In the genomic region with DNA sequence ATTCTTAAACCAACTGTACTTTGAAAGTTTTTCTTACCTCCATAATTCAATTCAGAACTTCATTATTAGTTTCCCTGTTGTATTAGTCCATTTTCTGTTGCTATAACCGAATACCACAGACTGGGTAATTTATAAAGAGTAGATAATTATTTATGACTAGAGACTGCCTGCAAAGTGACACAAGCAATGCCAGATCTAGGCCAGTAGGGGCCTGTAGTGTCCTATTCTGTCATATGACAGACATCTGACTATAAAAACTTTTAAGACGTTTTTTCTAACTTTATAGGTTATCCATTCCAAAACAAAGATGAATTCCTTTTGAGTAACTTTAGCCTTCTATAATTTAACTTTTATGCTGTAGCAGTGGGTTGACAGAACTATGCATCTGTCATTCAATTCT, we compare ENCODE assay signal across 11 cellular contexts.
DNase-seq lines count a peak whose midpoint lies in the region; ATAC-seq and TF ChIP-seq lines count a peak whose summit lies in the region.
"Had no signal": no experiment of that assay in that cellular context is flagged by ENCODE, and none has a peak within 500 bp of the region (broad histone marks: within the 10 kb centered on the region; RNA-seq: fewer than 3 reads in every experiment).

No MANE protein-coding gene starts in this region.

- H3K4me1 ChIP-seq in Caco-2 = no peaks in the 10 kb centered on the region

- no TSS peak for BruUV-seq in Caco-2 (replicated peaks; lab: Mats Ljungman, UMichigan)

- H3K27me3 Mint-ChIP-seq in Caco-2 (ENCODE audit: insufficient read depth, unreplicated experiment) = no peaks in the 10 kb centered on the region
- H3K27me3 Mint-ChIP-seq: activated CD4-positive, alpha-beta memory T cell treated with anti-CD3 and anti-CD28 coated beads for 36 hours had no signal

- CTCF ChIA-PET in Caco-2 (lab: Charles Lee) = no interaction called here

- no peaks in the 10 kb centered on the region for H3K36me3 Mint-ChIP-seq in Caco-2 (ENCODE audit: insufficient read depth, unreplicated experiment)
- H3K36me3 Mint-ChIP-seq: activated CD4-positive, alpha-beta memory T cell treated with anti-CD3 and anti-CD28 coated beads for 36 hours; activated naive CD4-positive, alpha-beta T cell treated with anti-CD3 and anti-CD28 coated beads, Interleukin-2, amount 50 U/mL, for 72 hours had no signal

- DNase-seq in Caco-2 (peak in 1 of 2 experiments; percentile 24), HFF-Myc (ENCODE audit: extremely low read depth, low read depth) (no peak), SW480 (ENCODE audit: low spot score) (peak; percentile 3), iPS-NIHi11 (ENCODE audit: low spot score) (peak; percentile 13), T-helper 1 cell (no peak), left lobe of liver (ENCODE audit: low spot score) (no peak), HK-2 (ENCODE audit: unreplicated experiment) (no peak), amygdala (lab: John Stamatoyannopoulos, UW) (no peak)
- DNase-seq: activated CD4-positive, alpha-beta memory T cell treated with anti-CD3 and anti-CD28 coated beads for 36 hours; effector CD4-positive, alpha-beta T cell had no signal

- H3K9me3 Mint-ChIP-seq in Caco-2 (ENCODE audit: unreplicated experiment) = no peaks in the 10 kb centered on the region

- H3K4me1 Mint-ChIP-seq in Caco-2 (ENCODE audit: low read depth, unreplicated experiment) = no peaks in the 10 kb centered on the region

- intact Hi-C loops in Caco-2 (cut with micrococcal nuclease; ENCODE audit: unreplicated experiment) = loop anchor here (1.0 to 5.0 kb wide), 2 partner anchors 294 to 1192 kb away; no protein-coding TSS in a partner anchor

- POLR2A ChIA-PET in Caco-2 (lab: Charles Lee) = no interaction called here

- H3K27me3 ChIP-seq in Caco-2 (replicated peaks; ENCODE audit: control insufficient read depth, insufficient read depth, low read length) = no peaks in the 10 kb centered on the region

- ATAC-seq in left lobe of liver = no peak
- ATAC-seq: activated naive CD4-positive, alpha-beta T cell treated with anti-CD3 and anti-CD28 coated beads, Interleukin-2, amount 50 U/mL, for 72 hours had no signal

- no peaks in the 10 kb centered on the region for H3K36me3 ChIP-seq in Caco-2 (ENCODE audit: control insufficient read depth, insufficient read depth, low read length)

- H3K4me3 ChIP-seq in Caco-2 (ENCODE audit: low read depth, low read length) (no peak overlapping the region), HFF-Myc (replicated peaks; ENCODE audit: low read depth, low read length) (no peak overlapping the region)

- no peak overlapping the region for H3K4me3 Mint-ChIP-seq in Caco-2 (ENCODE audit: unreplicated experiment)
- H3K4me3 Mint-ChIP-seq: activated CD4-positive, alpha-beta memory T cell treated with anti-CD3 and anti-CD28 coated beads for 36 hours had no signal

- TF ChIP-seq CTCF in Caco-2 (IDR thresholded peaks at IDR 0.05; ENCODE audit: insufficient read depth in 1 of 2, low read depth in 1 of 2, low read length in 1 of 2, severe bottlenecking in 1 of 2, unreplicated experiment in 1 of 2) (peak; percentile 65 to 76), HFF-Myc (IDR thresholded peaks at IDR 0.05; ENCODE audit: low read depth, low read length, missing control alignments) (peak; percentile 36)

- no peak overlapping the region for H3K27ac Mint-ChIP-seq in Caco-2 (ENCODE audit: unreplicated experiment)
- H3K27ac Mint-ChIP-seq: activated CD4-positive, alpha-beta memory T cell treated with anti-CD3 and anti-CD28 coated beads for 36 hours; activated naive CD4-positive, alpha-beta T cell treated with anti-CD3 and anti-CD28 coated beads, Interleukin-2, amount 50 U/mL, for 72 hours had no signal

- H3K9me3 ChIP-seq in Caco-2 = no peaks in the 10 kb centered on the region

Comparison
In these comparisons a context has a peak if more than half of its experiments do, and no peak if none do; other contexts are left out.
1. DNase-seq: peak in SW480 (single experiment) and iPS-NIHi11 (single experiment); none in HFF-Myc (single experiment), T-helper 1 cell (0 of 5), left lobe of liver (single experiment), HK-2 (single experiment) and amygdala (0 of 56).